ENCODE assay signal across 1 cellular context in the genomic region with DNA sequence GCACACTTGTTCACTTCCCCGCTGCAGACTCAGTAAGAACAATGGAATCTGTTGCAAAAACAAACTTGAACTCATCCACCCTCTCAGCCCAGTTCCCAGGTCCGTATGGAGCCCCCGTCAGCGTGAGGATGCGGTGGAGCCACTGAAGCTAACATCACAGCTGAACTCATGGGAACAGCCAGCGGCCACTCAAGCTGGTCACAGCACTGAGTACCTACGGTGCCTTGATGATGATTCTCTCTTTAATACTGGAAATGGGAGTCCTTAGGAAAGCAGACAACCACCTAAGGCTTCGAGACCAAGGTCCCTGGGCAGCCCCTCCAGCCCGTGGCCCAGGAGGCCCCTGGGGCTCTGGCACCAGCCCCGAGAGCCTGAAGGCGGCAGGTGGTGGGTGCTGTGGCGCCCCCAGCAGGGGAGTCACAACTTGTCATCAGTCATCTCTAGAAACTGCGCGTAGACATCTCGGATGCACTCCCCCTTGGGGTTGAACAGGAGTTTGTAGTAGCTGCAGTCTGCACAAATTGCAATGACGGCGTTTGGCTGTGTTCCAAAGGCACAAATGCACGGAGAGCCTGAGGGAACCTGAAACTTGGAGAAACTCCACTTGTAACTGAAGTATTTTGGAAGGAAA.
TF ChIP-seq lines count a peak whose summit lies in the region.

No MANE protein-coding gene starts in this region.

TF ChIP-seq in K562, 482 proteins besides CTCF, POLR2A, EP300 and RAD21 (continues in another document):
- no peak; the same call in 1 of the 2 replicates for TF ChIP-seq SMARCA5 (IDR thresholded peaks at IDR 0.05)
- no peak for TF ChIP-seq ZSCAN29 (IDR thresholded peaks at IDR 0.05)
- TF ChIP-seq ZNF644 (tag; IDR thresholded peaks at IDR 0.05; ENCODE audit: low read depth), result no peak
- TF ChIP-seq, protein P1, sequence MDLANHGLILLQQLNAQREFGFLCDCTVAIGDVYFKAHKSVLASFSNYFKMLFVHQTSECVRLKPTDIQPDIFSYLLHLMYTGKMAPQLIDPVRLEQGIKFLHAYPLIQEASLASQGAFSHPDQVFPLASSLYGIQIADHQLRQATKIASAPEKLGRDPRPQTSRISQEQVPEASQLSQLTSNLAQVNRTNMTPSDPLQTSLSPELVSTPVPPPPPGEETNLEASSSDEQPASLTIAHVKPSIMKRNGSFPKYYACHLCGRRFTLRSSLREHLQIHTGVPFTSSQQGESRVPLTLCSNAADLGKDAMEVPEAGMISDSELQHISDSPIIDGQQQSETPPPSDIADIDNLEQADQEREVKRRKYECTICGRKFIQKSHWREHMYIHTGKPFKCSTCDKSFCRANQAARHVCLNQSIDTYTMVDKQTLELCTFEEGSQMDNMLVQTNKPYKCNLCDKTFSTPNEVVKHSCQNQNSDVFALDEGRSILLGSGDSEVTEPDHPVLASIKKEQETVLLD (IDR thresholded peaks at IDR 0.05), result no peak
- 0 out of 2 replicates have a peak, but pooled peaks have one; percentile 39 for TF ChIP-seq GATAD2A (IDR thresholded peaks at IDR 0.05)
- TF ChIP-seq MAFK (IDR thresholded peaks at IDR 0.05; ENCODE audit: low read length), result no peak
- TF ChIP-seq, protein P2, sequence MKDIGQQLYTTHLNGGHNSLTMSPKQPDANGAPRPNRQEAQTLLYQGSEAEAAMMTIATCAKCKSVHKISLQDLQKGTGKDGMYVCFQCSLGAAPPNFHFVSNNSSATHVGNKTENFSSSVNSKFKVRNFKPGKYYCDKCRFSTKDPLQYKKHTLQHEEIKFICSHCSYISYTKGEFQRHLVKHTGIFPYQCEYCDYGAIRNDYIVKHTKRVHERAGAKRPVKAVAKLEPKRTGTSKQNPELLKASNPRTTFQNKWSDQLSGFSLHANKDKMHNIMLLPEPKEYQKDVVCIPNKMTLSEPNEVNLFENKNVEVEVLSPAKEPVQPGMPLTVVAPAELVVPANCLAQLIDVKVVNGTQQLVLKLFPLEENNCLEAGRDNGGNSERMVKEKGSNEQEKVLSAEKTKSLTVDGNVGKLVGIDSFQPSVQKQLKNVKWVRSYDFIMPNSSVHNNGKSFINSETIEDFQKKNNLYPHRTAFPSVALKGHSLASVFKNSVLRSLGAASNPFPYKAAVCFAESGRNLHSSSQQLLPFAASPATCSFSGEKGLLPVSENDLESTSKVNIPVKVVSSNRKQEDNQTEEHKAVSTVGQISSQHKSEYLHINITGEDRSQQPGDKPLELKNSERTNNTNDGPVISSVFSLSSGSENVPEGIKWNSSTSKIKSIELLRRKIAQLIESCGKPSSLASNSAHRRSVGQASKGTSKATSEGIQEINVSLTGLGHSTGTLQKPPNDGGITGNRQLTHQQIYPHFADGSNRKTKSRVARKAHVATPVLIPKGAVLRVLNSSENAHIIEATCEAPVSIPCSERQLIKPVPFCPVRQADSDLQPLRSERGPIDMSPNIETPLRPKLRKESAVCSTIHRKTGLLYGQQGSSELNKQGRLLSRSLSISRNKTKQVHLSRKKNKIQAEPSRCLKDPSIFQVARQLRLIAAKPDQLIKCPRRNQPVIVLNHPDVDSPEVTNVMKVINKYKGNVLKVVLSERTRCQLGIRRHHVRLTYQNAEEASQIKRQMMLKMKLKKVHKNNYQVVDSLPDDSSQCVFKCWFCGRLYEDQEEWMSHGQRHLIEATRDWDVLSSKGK (CRISPR knock-in tag; IDR thresholded peaks at IDR 0.05), result no peak
- TF ChIP-seq, protein P3, sequence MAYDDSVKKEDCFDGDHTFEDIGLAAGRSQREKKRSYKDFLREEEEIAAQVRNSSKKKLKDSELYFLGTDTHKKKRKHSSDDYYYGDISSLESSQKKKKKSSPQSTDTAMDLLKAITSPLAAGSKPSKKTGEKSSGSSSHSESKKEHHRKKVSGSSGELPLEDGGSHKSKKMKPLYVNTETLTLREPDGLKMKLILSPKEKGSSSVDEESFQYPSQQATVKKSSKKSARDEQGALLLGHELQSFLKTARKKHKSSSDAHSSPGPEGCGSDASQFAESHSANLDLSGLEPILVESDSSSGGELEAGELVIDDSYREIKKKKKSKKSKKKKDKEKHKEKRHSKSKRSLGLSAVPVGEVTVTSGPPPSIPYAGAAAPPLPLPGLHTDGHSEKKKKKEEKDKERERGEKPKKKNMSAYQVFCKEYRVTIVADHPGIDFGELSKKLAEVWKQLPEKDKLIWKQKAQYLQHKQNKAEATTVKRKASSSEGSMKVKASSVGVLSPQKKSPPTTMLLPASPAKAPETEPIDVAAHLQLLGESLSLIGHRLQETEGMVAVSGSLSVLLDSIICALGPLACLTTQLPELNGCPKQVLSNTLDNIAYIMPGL (CRISPR knock-in tag; IDR thresholded peaks at IDR 0.05), result no peak
- no peak for TF ChIP-seq MCM7 (IDR thresholded peaks at IDR 0.05)
- no peak for TF ChIP-seq MEF2D (tag; conservative IDR thresholded peaks at IDR 0.05; ENCODE audit: low read depth)
- peak; percentile 27 for TF ChIP-seq CCNT2 (IDR thresholded peaks at IDR 0.05; ENCODE audit: borderline replicate concordance, extremely low read depth, insufficient read length, low read depth, low read length)
- TF ChIP-seq CTBP1 (IDR thresholded peaks at IDR 0.05; ENCODE audit: borderline replicate concordance), result peak; percentile 91
- TF ChIP-seq GTF2F1 (IDR thresholded peaks at IDR 0.05; ENCODE audit: low read depth, low read length), result no peak
- TF ChIP-seq FIP1L1 (IDR thresholded peaks at IDR 0.05; ENCODE audit: low read depth, low read length, poor library complexity, severe bottlenecking), result no peak
- TF ChIP-seq SOX6 (IDR thresholded peaks at IDR 0.05), result peak; percentile 64; the same call in 1 of the 2 replicates
- peak in 1 of 2 experiments; percentile 81; a peak in 2 of 4 replicates for TF ChIP-seq RCOR1 (IDR thresholded peaks at IDR 0.05; ENCODE audit: borderline replicate concordance in 1 of 2, low read depth in 2 of 2, low read length in 2 of 2)
- TF ChIP-seq RAD51 (IDR thresholded peaks at IDR 0.05; ENCODE audit: borderline replicate concordance, low read depth), result no peak
- TF ChIP-seq ZNF347 (CRISPR knock-in tag; IDR thresholded peaks at IDR 0.05; ENCODE audit: low read depth), result no peak
- peak; percentile 26; the same call in 1 of the 2 replicates for TF ChIP-seq ZEB2 (IDR thresholded peaks at IDR 0.05)
- TF ChIP-seq GABPA (tag; conservative IDR thresholded peaks at IDR 0.05; ENCODE audit: low read depth), result no peak
- TF ChIP-seq, protein P4, sequence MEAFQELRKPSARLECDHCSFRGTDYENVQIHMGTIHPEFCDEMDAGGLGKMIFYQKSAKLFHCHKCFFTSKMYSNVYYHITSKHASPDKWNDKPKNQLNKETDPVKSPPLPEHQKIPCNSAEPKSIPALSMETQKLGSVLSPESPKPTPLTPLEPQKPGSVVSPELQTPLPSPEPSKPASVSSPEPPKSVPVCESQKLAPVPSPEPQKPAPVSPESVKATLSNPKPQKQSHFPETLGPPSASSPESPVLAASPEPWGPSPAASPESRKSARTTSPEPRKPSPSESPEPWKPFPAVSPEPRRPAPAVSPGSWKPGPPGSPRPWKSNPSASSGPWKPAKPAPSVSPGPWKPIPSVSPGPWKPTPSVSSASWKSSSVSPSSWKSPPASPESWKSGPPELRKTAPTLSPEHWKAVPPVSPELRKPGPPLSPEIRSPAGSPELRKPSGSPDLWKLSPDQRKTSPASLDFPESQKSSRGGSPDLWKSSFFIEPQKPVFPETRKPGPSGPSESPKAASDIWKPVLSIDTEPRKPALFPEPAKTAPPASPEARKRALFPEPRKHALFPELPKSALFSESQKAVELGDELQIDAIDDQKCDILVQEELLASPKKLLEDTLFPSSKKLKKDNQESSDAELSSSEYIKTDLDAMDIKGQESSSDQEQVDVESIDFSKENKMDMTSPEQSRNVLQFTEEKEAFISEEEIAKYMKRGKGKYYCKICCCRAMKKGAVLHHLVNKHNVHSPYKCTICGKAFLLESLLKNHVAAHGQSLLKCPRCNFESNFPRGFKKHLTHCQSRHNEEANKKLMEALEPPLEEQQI (IDR thresholded peaks at IDR 0.05), result no peak
- no peak for TF ChIP-seq HMGN3 (IDR thresholded peaks at IDR 0.05; ENCODE audit: borderline replicate concordance, extremely low read depth, insufficient read length, low read depth, low read length)
- no peak for TF ChIP-seq SMAD3 (CRISPR knock-in tag; conservative IDR thresholded peaks at IDR 0.05)
- peak; percentile 59 for TF ChIP-seq PHF20 (IDR thresholded peaks at IDR 0.05; ENCODE audit: partially characterized antibody)
- peak; percentile 74 for TF ChIP-seq ATF7 (IDR thresholded peaks at IDR 0.05)
- TF ChIP-seq KLF10 (CRISPR knock-in tag; IDR thresholded peaks at IDR 0.05), result no peak
- TF ChIP-seq TGIF2 (CRISPR knock-in tag; IDR thresholded peaks at IDR 0.05), result no peak
- TF ChIP-seq NFATC3 (IDR thresholded peaks at IDR 0.05), result no peak
- TF ChIP-seq SAP30 (IDR thresholded peaks at IDR 0.05; ENCODE audit: borderline replicate concordance, insufficient read depth, low read depth, low read length, poor library complexity, severe bottlenecking), result no peak
- TF ChIP-seq IFI16 (CRISPR knock-in tag; IDR thresholded peaks at IDR 0.05), result no peak
- no peak for TF ChIP-seq FOXA1 (IDR thresholded peaks at IDR 0.05; ENCODE audit: borderline replicate concordance)
- TF ChIP-seq, protein P5, sequence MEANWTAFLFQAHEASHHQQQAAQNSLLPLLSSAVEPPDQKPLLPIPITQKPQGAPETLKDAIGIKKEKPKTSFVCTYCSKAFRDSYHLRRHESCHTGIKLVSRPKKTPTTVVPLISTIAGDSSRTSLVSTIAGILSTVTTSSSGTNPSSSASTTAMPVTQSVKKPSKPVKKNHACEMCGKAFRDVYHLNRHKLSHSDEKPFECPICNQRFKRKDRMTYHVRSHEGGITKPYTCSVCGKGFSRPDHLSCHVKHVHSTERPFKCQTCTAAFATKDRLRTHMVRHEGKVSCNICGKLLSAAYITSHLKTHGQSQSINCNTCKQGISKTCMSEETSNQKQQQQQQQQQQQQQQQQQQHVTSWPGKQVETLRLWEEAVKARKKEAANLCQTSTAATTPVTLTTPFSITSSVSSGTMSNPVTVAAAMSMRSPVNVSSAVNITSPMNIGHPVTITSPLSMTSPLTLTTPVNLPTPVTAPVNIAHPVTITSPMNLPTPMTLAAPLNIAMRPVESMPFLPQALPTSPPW (CRISPR knock-in tag; IDR thresholded peaks at IDR 0.05), result 0 out of 2 replicates have a peak, but pooled peaks have one; percentile 24
- TF ChIP-seq RFX1 (IDR thresholded peaks at IDR 0.05), result no peak
- no peak for TF ChIP-seq ZFP1 (CRISPR knock-in tag; IDR thresholded peaks at IDR 0.05)
- TF ChIP-seq, protein P6, sequence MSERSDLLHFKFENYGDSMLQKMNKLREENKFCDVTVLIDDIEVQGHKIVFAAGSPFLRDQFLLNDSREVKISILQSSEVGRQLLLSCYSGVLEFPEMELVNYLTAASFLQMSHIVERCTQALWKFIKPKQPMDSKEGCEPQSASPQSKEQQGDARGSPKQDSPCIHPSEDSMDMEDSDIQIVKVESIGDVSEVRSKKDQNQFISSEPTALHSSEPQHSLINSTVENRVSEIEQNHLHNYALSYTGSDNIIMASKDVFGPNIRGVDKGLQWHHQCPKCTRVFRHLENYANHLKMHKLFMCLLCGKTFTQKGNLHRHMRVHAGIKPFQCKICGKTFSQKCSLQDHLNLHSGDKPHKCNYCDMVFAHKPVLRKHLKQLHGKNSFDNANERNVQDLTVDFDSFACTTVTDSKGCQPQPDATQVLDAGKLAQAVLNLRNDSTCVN (CRISPR knock-in tag; IDR thresholded peaks at IDR 0.05), result no peak
- TF ChIP-seq, protein P7, sequence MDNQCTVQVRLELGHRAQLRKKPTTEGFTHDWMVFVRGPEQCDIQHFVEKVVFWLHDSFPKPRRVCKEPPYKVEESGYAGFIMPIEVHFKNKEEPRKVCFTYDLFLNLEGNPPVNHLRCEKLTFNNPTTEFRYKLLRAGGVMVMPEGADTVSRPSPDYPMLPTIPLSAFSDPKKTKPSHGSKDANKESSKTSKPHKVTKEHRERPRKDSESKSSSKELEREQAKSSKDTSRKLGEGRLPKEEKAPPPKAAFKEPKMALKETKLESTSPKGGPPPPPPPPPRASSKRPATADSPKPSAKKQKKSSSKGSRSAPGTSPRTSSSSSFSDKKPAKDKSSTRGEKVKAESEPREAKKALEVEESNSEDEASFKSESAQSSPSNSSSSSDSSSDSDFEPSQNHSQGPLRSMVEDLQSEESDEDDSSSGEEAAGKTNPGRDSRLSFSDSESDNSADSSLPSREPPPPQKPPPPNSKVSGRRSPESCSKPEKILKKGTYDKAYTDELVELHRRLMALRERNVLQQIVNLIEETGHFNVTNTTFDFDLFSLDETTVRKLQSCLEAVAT (IDR thresholded peaks at IDR 0.05), result no peak
- TF ChIP-seq YY1 (IDR thresholded peaks at IDR 0.05; ENCODE audit: borderline replicate concordance in 1 of 3, control insufficient read depth in 1 of 3, extremely low read depth in 1 of 3, insufficient read depth in 3 of 3, insufficient read length in 1 of 3, insufficient replicate concordance in 2 of 3, low read depth in 1 of 3, low read length in 2 of 3), result peak in 1 of 3 experiments; percentile 59
- TF ChIP-seq FOXK2 (conservative IDR thresholded peaks at IDR 0.05 in 1 of 2, IDR thresholded peaks at IDR 0.05 in 1 of 2; ENCODE audit: low read depth in 2 of 2), result peak; percentile 28 to 41; a peak in 1 of 4 replicates
- no peak for TF ChIP-seq SAFB (IDR thresholded peaks at IDR 0.05; ENCODE audit: borderline replicate concordance, low read depth, low read length)
- no peak for TF ChIP-seq MTF1 (CRISPR knock-in tag; IDR thresholded peaks at IDR 0.05; ENCODE audit: borderline replicate concordance)
- TF ChIP-seq TAF1 (IDR thresholded peaks at IDR 0.05; ENCODE audit: control insufficient read depth, extremely low read depth, insufficient read depth, low read length, severe bottlenecking), result no peak
- TF ChIP-seq PTRF (tag; IDR thresholded peaks at IDR 0.05), result no peak
- TF ChIP-seq MYNN (IDR thresholded peaks at IDR 0.05), result peak; percentile 67
- no peak for TF ChIP-seq MYNN (CRISPR knock-in tag; IDR thresholded peaks at IDR 0.05)
- TF ChIP-seq JUN (IDR thresholded peaks at IDR 0.05; ENCODE audit: borderline replicate concordance, low read depth, low read length), result 0 out of 2 replicates have a peak, but pooled peaks have one; percentile 14
- TF ChIP-seq JUN (CRISPR knock-in tag; IDR thresholded peaks at IDR 0.05; ENCODE audit: borderline replicate concordance), result no peak
- TF ChIP-seq, protein P8, sequence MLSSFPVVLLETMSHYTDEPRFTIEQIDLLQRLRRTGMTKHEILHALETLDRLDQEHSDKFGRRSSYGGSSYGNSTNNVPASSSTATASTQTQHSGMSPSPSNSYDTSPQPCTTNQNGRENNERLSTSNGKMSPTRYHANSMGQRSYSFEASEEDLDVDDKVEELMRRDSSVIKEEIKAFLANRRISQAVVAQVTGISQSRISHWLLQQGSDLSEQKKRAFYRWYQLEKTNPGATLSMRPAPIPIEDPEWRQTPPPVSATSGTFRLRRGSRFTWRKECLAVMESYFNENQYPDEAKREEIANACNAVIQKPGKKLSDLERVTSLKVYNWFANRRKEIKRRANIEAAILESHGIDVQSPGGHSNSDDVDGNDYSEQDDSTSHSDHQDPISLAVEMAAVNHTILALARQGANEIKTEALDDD (IDR thresholded peaks at IDR 0.05), result no peak
- TF ChIP-seq, protein P9, sequence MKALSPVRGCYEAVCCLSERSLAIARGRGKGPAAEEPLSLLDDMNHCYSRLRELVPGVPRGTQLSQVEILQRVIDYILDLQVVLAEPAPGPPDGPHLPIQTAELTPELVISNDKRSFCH (CRISPR knock-in tag; IDR thresholded peaks at IDR 0.05), result no peak
- TF ChIP-seq, protein P9 (tag; IDR thresholded peaks at IDR 0.05), result 0 out of 2 replicates have a peak, but pooled peaks have one; percentile 41
- TF ChIP-seq HDAC2 (IDR thresholded peaks at IDR 0.05), result 0 out of 2 replicates have a peak, but pooled peaks have one; percentile 54
